3 cellular contexts compared by ENCODE assay signal in the genomic region with DNA sequence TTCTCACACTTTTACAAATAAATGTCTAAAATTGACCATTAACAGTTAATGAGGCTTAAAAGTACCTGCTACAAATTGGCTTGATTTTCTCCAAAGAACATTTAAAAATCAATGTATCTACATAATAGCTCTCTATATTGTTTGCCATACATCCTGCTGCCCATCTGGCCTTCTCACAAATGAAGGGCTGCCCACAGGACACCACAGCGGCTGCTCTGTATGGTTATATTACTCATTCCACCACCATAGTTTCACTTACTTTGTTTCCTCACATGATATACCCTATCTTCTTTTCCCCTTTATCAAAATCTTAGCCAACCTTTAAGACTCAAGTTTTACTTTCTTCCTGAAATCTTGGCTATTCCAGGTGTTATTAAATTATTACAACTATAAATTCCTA.
"Had no signal": no experiment of that assay in that cellular context is flagged by ENCODE, and none has a peak within 500 bp of the region (broad histone marks: within the 10 kb centered on the region; RNA-seq: fewer than 3 reads in every experiment).

No MANE protein-coding gene starts in this region.

- H3K4me3 ChIP-seq: GM12878 had no signal

- DNase-seq: GDM1, GF-D8 had no signal

- ATAC-seq: GM12878 had no signal
